Comparison of ENCODE assay signal across 16 cellular contexts in genomic region chr10:11234857-11235640, GRCh38.
DNase-seq lines count a peak whose midpoint lies in the region; ATAC-seq, FAIRE-seq and TF ChIP-seq lines count a peak whose summit lies in the region.
"Had no signal": no experiment of that assay in that cellular context is flagged by ENCODE, and none has a peak within 500 bp of the region (broad histone marks: within the 10 kb centered on the region; RNA-seq: fewer than 3 reads in every experiment).

No MANE protein-coding gene starts in this region.

- no peaks in the 10 kb centered on the region for H3K36me3 ChIP-seq in endothelial cell of umbilical vein (ENCODE audit: control insufficient read depth in 2 of 2, extremely low read depth in 1 of 2, insufficient read depth in 2 of 2, low read length in 2 of 2)
- H3K36me3 ChIP-seq: uterus had no signal

- no peak overlapping the region for H2AFZ ChIP-seq in endothelial cell of umbilical vein (ENCODE audit: low read depth, low read length)

- H3K4me3 Mint-ChIP-seq in activated T-cell treated with anti-CD3 and anti-CD28 coated beads, Interleukin-2, amount 50 U/mL, for 24 hours, result peak overlapping the region; percentile 70
- H3K4me3 Mint-ChIP-seq in activated CD4-positive, alpha-beta memory T cell treated with anti-CD3 and anti-CD28 coated beads, Interleukin-2, amount 10 ng/mL, durations not matched to agents 7 days and 5 days, result peak overlapping the region; percentile 22

- H3K27me3 Mint-ChIP-seq in activated T-cell treated with anti-CD3 and anti-CD28 coated beads, Interleukin-2, amount 50 U/mL, for 24 hours, result no peaks in the 10 kb centered on the region
- H3K27me3 Mint-ChIP-seq in activated CD4-positive, alpha-beta memory T cell treated with anti-CD3 and anti-CD28 coated beads, Interleukin-2, amount 10 ng/mL, durations not matched to agents 7 days and 5 days, result no peaks in the 10 kb centered on the region

- CTCF ChIA-PET in activated CD4-positive, alpha-beta memory T cell treated with anti-CD3 and anti-CD28 coated beads, Interleukin-2, amount 10 ng/mL, durations not matched to agents 7 days and 5 days (lab: Charles Lee), result interaction anchor here (1.1 to 4.5 kb wide), 4 partner anchors 8 to 56 kb away, joined by 3 to 21 read pairs (median 4); no protein-coding TSS in a partner anchor
- CTCF ChIA-PET in endothelial cell of umbilical vein (lab: Charles Lee), result interaction anchor here (0.7 to 1.3 kb wide), 2 partner anchors 18 to 35 kb away, joined by 3 to 4 read pairs; no protein-coding TSS in a partner anchor

- H3K36me3 Mint-ChIP-seq in activated T-cell treated with anti-CD3 and anti-CD28 coated beads, Interleukin-2, amount 50 U/mL, for 24 hours (ENCODE audit: low read depth), result peaks cover 72% of the 10 kb centered on the region
- H3K36me3 Mint-ChIP-seq in activated CD4-positive, alpha-beta memory T cell treated with anti-CD3 and anti-CD28 coated beads, Interleukin-2, amount 10 ng/mL, durations not matched to agents 7 days and 5 days (ENCODE audit: low read depth), result peaks cover 83% of the 10 kb centered on the region

- H3K9me1 ChIP-seq in endothelial cell of umbilical vein (replicated peaks; ENCODE audit: control insufficient read depth, extremely low read depth, insufficient read depth, low read length), result no peaks in the 10 kb centered on the region

- no TSS peak for BruUV-seq in endothelial cell of umbilical vein (replicated peaks; lab: Mats Ljungman, UMichigan)

- no peaks in the 10 kb centered on the region for H3K79me2 ChIP-seq in endothelial cell of umbilical vein (ENCODE audit: control insufficient read depth, insufficient read depth, low read length)

- DNase-seq in activated T-cell treated with anti-CD3 and anti-CD28 coated beads, Interleukin-2, amount 50 U/mL, for 24 hours, result no peak
- no peak for DNase-seq in activated T-cell treated with anti-CD3 and anti-CD28 coated beads, Interleukin-2, amount 50 U/mL, for 48 hours
- no peak for DNase-seq in activated CD4-positive, alpha-beta memory T cell treated with anti-CD3 and anti-CD28 coated beads, Interleukin-2, amount 10 ng/mL, durations not matched to agents 7 days and 5 days
- DNase-seq in endothelial cell of umbilical vein (ENCODE audit: low read depth, low spot score), result peak; percentile 13
- DNase-seq in stimulated activated naive CD8-positive, alpha-beta T cell treated with anti-CD3 and anti-CD28 coated beads, Interleukin-15, Interleukin-2, amounts not matched to agents 100 U/mL and 50 U/mL, for 24 hours, result no peak
- DNase-seq in HTR-8/SVneo (ENCODE audit: insufficient read length, low spot score), result no peak
- DNase-seq in NAMALWA (ENCODE audit: low spot score), result no peak
- DNase-seq: caudate nucleus, KBM-7, NCI-H1436, NCI-H446 treated with DMSO at 0.1 percent for 48 hours, occipital lobe, PC-3, uterus had no signal

- no peaks in the 10 kb centered on the region for H3K4me1 ChIP-seq in endothelial cell of umbilical vein (ENCODE audit: control insufficient read depth, extremely low read depth, insufficient read depth, low read length)
- H3K4me1 ChIP-seq: uterus had no signal

- H3K27me3 ChIP-seq in endothelial cell of umbilical vein (ENCODE audit: control insufficient read depth in 2 of 2, insufficient read depth in 2 of 2, low read length in 2 of 2), result no peaks in the 10 kb centered on the region
- H3K27me3 ChIP-seq: gastroesophageal sphincter, uterus had no signal

- dilution Hi-C loops in endothelial cell of umbilical vein (cut with MboI; ENCODE audit: extremely low pct_ligation_motif_present, low sequenced_read_pairs), result no loop called here

- no peaks in the 10 kb centered on the region for H3K9me3 Mint-ChIP-seq in activated T-cell treated with anti-CD3 and anti-CD28 coated beads, Interleukin-2, amount 50 U/mL, for 24 hours
- no peaks in the 10 kb centered on the region for H3K9me3 Mint-ChIP-seq in activated CD4-positive, alpha-beta memory T cell treated with anti-CD3 and anti-CD28 coated beads, Interleukin-2, amount 10 ng/mL, durations not matched to agents 7 days and 5 days

- no peak overlapping the region for H3K4me2 ChIP-seq in endothelial cell of umbilical vein (ENCODE audit: insufficient read depth, low read length)

- POLR2A ChIA-PET in activated CD4-positive, alpha-beta memory T cell treated with anti-CD3 and anti-CD28 coated beads, Interleukin-2, amount 10 ng/mL, durations not matched to agents 7 days and 5 days (lab: Charles Lee), result interaction anchor here (1.0 to 9.7 kb wide), 7 partner anchors 9 to 90 kb away, joined by 3 to 106 read pairs (median 9); no protein-coding TSS in a partner anchor
- POLR2A ChIA-PET in endothelial cell of umbilical vein (lab: Charles Lee), result no interaction called here

- no peak overlapping the region for H3K9ac ChIP-seq in endothelial cell of umbilical vein (replicated peaks; ENCODE audit: extremely low read depth, insufficient read depth, low read length)

- no peak overlapping the region for H3K27ac ChIP-seq in endothelial cell of umbilical vein (ENCODE audit: insufficient read depth, low read depth, low read length)
- H3K27ac ChIP-seq: gastroesophageal sphincter, uterus had no signal

- H4K20me1 ChIP-seq in endothelial cell of umbilical vein (replicated peaks; ENCODE audit: control insufficient read depth, extremely low read depth, insufficient read depth, low read length), result no peaks in the 10 kb centered on the region

- no peaks in the 10 kb centered on the region for H3K9me3 ChIP-seq in endothelial cell of umbilical vein (replicated peaks; ENCODE audit: control insufficient read depth, insufficient read depth, low read length)
- H3K9me3 ChIP-seq: uterus had no signal

- H3K27ac Mint-ChIP-seq in activated T-cell treated with anti-CD3 and anti-CD28 coated beads, Interleukin-2, amount 50 U/mL, for 24 hours, result peak overlapping the region; percentile 98
- H3K27ac Mint-ChIP-seq in activated CD4-positive, alpha-beta memory T cell treated with anti-CD3 and anti-CD28 coated beads, Interleukin-2, amount 10 ng/mL, durations not matched to agents 7 days and 5 days, result peak overlapping the region; percentile 71

- peaks cover 96% of the 10 kb centered on the region for H3K4me1 Mint-ChIP-seq in activated T-cell treated with anti-CD3 and anti-CD28 coated beads, Interleukin-2, amount 50 U/mL, for 24 hours (ENCODE audit: low read depth)
- peaks cover 92% of the 10 kb centered on the region for H3K4me1 Mint-ChIP-seq in activated CD4-positive, alpha-beta memory T cell treated with anti-CD3 and anti-CD28 coated beads, Interleukin-2, amount 10 ng/mL, durations not matched to agents 7 days and 5 days

- no peak overlapping the region for H3K4me3 ChIP-seq in endothelial cell of umbilical vein (replicated peaks in 1 of 3; ENCODE audit: insufficient read depth in 1 of 3, low read depth in 1 of 3, low read length in 3 of 3)
- H3K4me3 ChIP-seq: gastroesophageal sphincter, uterus had no signal

- no peak for TF ChIP-seq POLR2A in endothelial cell of umbilical vein (IDR thresholded peaks at IDR 0.05; ENCODE audit: low read depth, low read length)

- no peak for FAIRE-seq in endothelial cell of umbilical vein (lab: Jason Lieb, UNC)
- FAIRE-seq in HTR-8/SVneo (lab: Jason Lieb, UNC), result no peak

- ATAC-seq in stimulated activated naive CD8-positive, alpha-beta T cell treated with anti-CD3 and anti-CD28 coated beads, Interleukin-15, Interleukin-2, amounts not matched to agents 100 U/mL and 50 U/mL, for 24 hours, result peak; percentile 39
- no peak for ATAC-seq in GM18520 (IDR thresholded peaks at IDR 0.05; ENCODE audit: unreplicated experiment)
- ATAC-seq: gastroesophageal sphincter, PC-3 had no signal

- intact Hi-C loops in endothelial cell of umbilical vein (cut with micrococcal nuclease), result no loop called here

- no peak for TF ChIP-seq CTCF in endothelial cell of umbilical vein (IDR thresholded peaks at IDR 0.05; ENCODE audit: extremely low read depth in 1 of 2, insufficient read depth in 1 of 2, low read depth in 1 of 2, low read length in 2 of 2)

TF ChIP-seq in endothelial cell of umbilical vein, 7 proteins besides CTCF, POLR2A, EP300 and RAD21:
- TF ChIP-seq EZH2 (IDR thresholded peaks at IDR 0.05; ENCODE audit: borderline replicate concordance, low read depth, low read length, severe bottlenecking) (no peak), GATA2 (IDR thresholded peaks at IDR 0.05; ENCODE audit: insufficient read depth, insufficient read length, low read depth, low read length) (no peak), JUN (IDR thresholded peaks at IDR 0.05; ENCODE audit: borderline replicate concordance, insufficient read depth, insufficient read length, low read depth) (no peak), FOS (IDR thresholded peaks at IDR 0.05; ENCODE audit: borderline replicate concordance, insufficient read depth, low read length) (no peak), MYC (IDR thresholded peaks at IDR 0.05; ENCODE audit: low read depth, low read length) (no peak), POLR2AphosphoS5 (IDR thresholded peaks at IDR 0.05; ENCODE audit: insufficient read depth, low read depth, low read length) (no peak), MAX (IDR thresholded peaks at IDR 0.05; ENCODE audit: insufficient read depth, insufficient read length) (no peak)
TF ChIP-seq in endothelial cell of umbilical vein: peak in this region for 0.
